Comparison of ENCODE assay signal across 20 cellular contexts in genomic region chr19:49806613-49806946, GRCh38. TPM values are rescaled to one million over a fixed set of nuclear protein-coding genes. Genes with fewer than 3 reads are reported as not detected.
DNase-seq lines count a peak whose midpoint lies in the region; TF ChIP-seq lines count a peak whose summit lies in the region.
"Had no signal": no experiment of that assay in that cellular context is flagged by ENCODE, and none has a peak within 500 bp of the region (broad histone marks: within the 10 kb centered on the region; RNA-seq: fewer than 3 reads in every experiment).

No MANE protein-coding gene starts in this region.

- H3K9me3 ChIP-seq in endodermal cell (ENCODE audit: control insufficient read depth, low read length) (no peaks in the 10 kb centered on the region), osteoblast (ENCODE audit: low read depth, low read length) (no peaks in the 10 kb centered on the region)
- H3K9me3 ChIP-seq: testis had no signal

- H3K27me3 ChIP-seq in endodermal cell (ENCODE audit: control insufficient read depth, insufficient read depth, low read length, poor library complexity, severe bottlenecking) = no peaks in the 10 kb centered on the region
- H3K27me3 ChIP-seq in osteoblast (ENCODE audit: insufficient read depth, low read length) = no peaks in the 10 kb centered on the region
- H3K27me3 ChIP-seq: testis had no signal

- WGBS in endodermal cell (ENCODE audit: insufficient coverage in 1 of 2, insufficient read length in 1 of 2), 2 experiments = 94 to 100% methylated on average over 1 to 7 of the region's 8 CpGs

- no peak overlapping the region for H3K4me3 ChIP-seq in endodermal cell (ENCODE audit: low read length)
- no peak overlapping the region for H3K4me3 ChIP-seq in osteoblast (ENCODE audit: insufficient read depth, low read length)

- H3K4me1 Mint-ChIP-seq in activated CD4-positive, alpha-beta memory T cell treated with anti-CD3 and anti-CD28 coated beads, Interleukin-2, amount 10 ng/mL, durations not matched to agents 7 days and 5 days = peaks cover 28% of the 10 kb centered on the region
- peaks cover 18% of the 10 kb centered on the region for H3K4me1 Mint-ChIP-seq in activated CD4-positive, alpha-beta memory T cell treated with anti-CD3 and anti-CD28 coated beads for 36 hours (ENCODE audit: low read depth)
- peaks cover 8% of the 10 kb centered on the region for H3K4me1 Mint-ChIP-seq in endodermal cell

- H3K9ac ChIP-seq in endodermal cell (ENCODE audit: extremely low read depth, low read length, poor library complexity, severe bottlenecking) = no peak overlapping the region

- H3K36me3 Mint-ChIP-seq in activated CD4-positive, alpha-beta memory T cell treated with anti-CD3 and anti-CD28 coated beads, Interleukin-2, amount 10 ng/mL, durations not matched to agents 7 days and 5 days (ENCODE audit: low read depth) = peaks cover 28% of the 10 kb centered on the region
- H3K36me3 Mint-ChIP-seq in activated CD4-positive, alpha-beta memory T cell treated with anti-CD3 and anti-CD28 coated beads for 36 hours = peaks cover 17% of the 10 kb centered on the region
- H3K36me3 Mint-ChIP-seq in endodermal cell (ENCODE audit: low read depth) = peaks cover 36% of the 10 kb centered on the region

- POLR2A ChIA-PET in activated CD4-positive, alpha-beta memory T cell treated with anti-CD3 and anti-CD28 coated beads, Interleukin-2, amount 10 ng/mL, durations not matched to agents 7 days and 5 days (lab: Charles Lee) = no interaction called here
- POLR2A ChIA-PET in activated CD4-positive, alpha-beta memory T cell treated with anti-CD3 and anti-CD28 coated beads for 36 hours (lab: Charles Lee) = interaction anchor here (0.6 kb wide), 1 partner anchor 26 kb away, joined by 3 read pairs; no protein-coding TSS in a partner anchor
- POLR2A ChIA-PET in RWPE1 (lab: Yijun Ruan, JAX; ENCODE audit: low non-redundant PET) = no interaction called here

- no peaks in the 10 kb centered on the region for H3K79me2 ChIP-seq in osteoblast (ENCODE audit: insufficient read depth, low read length)

- H3K4me1 ChIP-seq in endodermal cell (ENCODE audit: control insufficient read depth, insufficient read depth, low read length) = no peaks in the 10 kb centered on the region
- peaks cover 7% of the 10 kb centered on the region for H3K4me1 ChIP-seq in osteoblast (ENCODE audit: insufficient read depth, low read length)

- intact Hi-C loops in activated CD4-positive, alpha-beta memory T cell treated with anti-CD3 and anti-CD28 coated beads for 36 hours (cut with micrococcal nuclease) = no loop called here

- no peak overlapping the region for H3K4me2 ChIP-seq in osteoblast (ENCODE audit: insufficient read depth, low read length)

- TF ChIP-seq CTCF in RWPE1 (conservative IDR thresholded peaks at IDR 0.05; ENCODE audit: low read depth) (no peak), endodermal cell (conservative IDR thresholded peaks at IDR 0.05) (no peak), osteoblast (IDR thresholded peaks at IDR 0.05; ENCODE audit: extremely low read depth, low read depth, low read length) (no peak)

- H3K27ac Mint-ChIP-seq in activated CD4-positive, alpha-beta memory T cell treated with anti-CD3 and anti-CD28 coated beads, Interleukin-2, amount 10 ng/mL, durations not matched to agents 7 days and 5 days = peak overlapping the region; percentile 74
- no peak overlapping the region for H3K27ac Mint-ChIP-seq in activated CD4-positive, alpha-beta memory T cell treated with anti-CD3 and anti-CD28 coated beads for 36 hours
- H3K27ac Mint-ChIP-seq in endodermal cell = peak overlapping the region; percentile 37
- H3K27ac Mint-ChIP-seq: activated CD4-positive, alpha-beta T cell treated with anti-CD3 and anti-CD28 coated beads, Interleukin-2, amount 10 ng/mL, durations not matched to agents 24 days and 14 days had no signal

- H3K4me3 Mint-ChIP-seq in activated CD4-positive, alpha-beta memory T cell treated with anti-CD3 and anti-CD28 coated beads, Interleukin-2, amount 10 ng/mL, durations not matched to agents 7 days and 5 days = no peak overlapping the region
- H3K4me3 Mint-ChIP-seq in activated CD4-positive, alpha-beta memory T cell treated with anti-CD3 and anti-CD28 coated beads for 36 hours = no peak overlapping the region
- no peak overlapping the region for H3K4me3 Mint-ChIP-seq in endodermal cell
- H3K4me3 Mint-ChIP-seq: activated CD4-positive, alpha-beta T cell treated with anti-CD3 and anti-CD28 coated beads, Interleukin-2, amount 10 ng/mL, durations not matched to agents 24 days and 14 days; activated naive CD4-positive, alpha-beta T cell treated with anti-CD3 and anti-CD28 coated beads, Interleukin-2, amount 10 ng/mL, durations not matched to agents 7 days and 5 days had no signal

- H3K9me3 Mint-ChIP-seq in activated CD4-positive, alpha-beta memory T cell treated with anti-CD3 and anti-CD28 coated beads, Interleukin-2, amount 10 ng/mL, durations not matched to agents 7 days and 5 days = no peaks in the 10 kb centered on the region
- no peaks in the 10 kb centered on the region for H3K9me3 Mint-ChIP-seq in activated CD4-positive, alpha-beta memory T cell treated with anti-CD3 and anti-CD28 coated beads for 36 hours
- no peaks in the 10 kb centered on the region for H3K9me3 Mint-ChIP-seq in endodermal cell
- H3K9me3 Mint-ChIP-seq: activated CD4-positive, alpha-beta T cell treated with anti-CD3 and anti-CD28 coated beads, Interleukin-2, amount 10 ng/mL, durations not matched to agents 24 days and 14 days; activated naive CD4-positive, alpha-beta T cell treated with anti-CD3 and anti-CD28 coated beads, Interleukin-2, amount 10 ng/mL, durations not matched to agents 7 days and 5 days had no signal

- H3K27me3 Mint-ChIP-seq in activated CD4-positive, alpha-beta memory T cell treated with anti-CD3 and anti-CD28 coated beads, Interleukin-2, amount 10 ng/mL, durations not matched to agents 7 days and 5 days = no peaks in the 10 kb centered on the region
- H3K27me3 Mint-ChIP-seq in activated CD4-positive, alpha-beta memory T cell treated with anti-CD3 and anti-CD28 coated beads for 36 hours = no peaks in the 10 kb centered on the region
- peaks cover 1% of the 10 kb centered on the region for H3K27me3 Mint-ChIP-seq in endodermal cell (ENCODE audit: insufficient read depth)
- H3K27me3 Mint-ChIP-seq: activated CD4-positive, alpha-beta T cell treated with anti-CD3 and anti-CD28 coated beads, Interleukin-2, amount 10 ng/mL, durations not matched to agents 24 days and 14 days; activated naive CD4-positive, alpha-beta T cell treated with anti-CD3 and anti-CD28 coated beads, Interleukin-2, amount 10 ng/mL, durations not matched to agents 7 days and 5 days had no signal

- peaks cover 2% of the 10 kb centered on the region for H4K20me1 ChIP-seq in osteoblast (ENCODE audit: insufficient read depth, low read length)

- H3K27ac ChIP-seq in RWPE1 (peak overlapping the region; percentile 84), endodermal cell (ENCODE audit: low read depth, low read length) (no peak overlapping the region), osteoblast (ENCODE audit: low read depth, low read length) (no peak overlapping the region)

- DNase-seq in activated CD4-positive, alpha-beta memory T cell treated with anti-CD3 and anti-CD28 coated beads, Interleukin-2, amount 10 ng/mL, durations not matched to agents 7 days and 5 days = no peak
- DNase-seq in activated CD4-positive, alpha-beta memory T cell treated with anti-CD3 and anti-CD28 coated beads for 36 hours = no peak
- DNase-seq in RWPE1 (ENCODE audit: low spot score) (no peak), endodermal cell (no peak), osteoblast (ENCODE audit: insufficient read length, low spot score, missing footprints) (peak; percentile 68), cerebellar cortex (ENCODE audit: low spot score) (no peak), NCI-H1092 (lab: John Stamatoyannopoulos, UW) (no peak), amniotic stem cell (lab: John Stamatoyannopoulos, UW) (no peak)
- DNase-seq: activated naive CD4-positive, alpha-beta T cell treated with anti-CD3 and anti-CD28 coated beads, Interleukin-2, amount 10 ng/mL, durations not matched to agents 7 days and 5 days; effector memory CD4-positive, alpha-beta T cell; left colon; midbrain; NCI-H2171 treated with DMSO at 0.1 percent for 48 hours; NCI-H69; nucleus accumbens; testis had no signal

- no peak overlapping the region for H2AFZ ChIP-seq in osteoblast (ENCODE audit: low read length)

- CTCF ChIA-PET in activated CD4-positive, alpha-beta memory T cell treated with anti-CD3 and anti-CD28 coated beads, Interleukin-2, amount 10 ng/mL, durations not matched to agents 7 days and 5 days (lab: Charles Lee) = no interaction called here
- CTCF ChIA-PET in activated CD4-positive, alpha-beta memory T cell treated with anti-CD3 and anti-CD28 coated beads for 36 hours (lab: Charles Lee) = no interaction called here
- CTCF ChIA-PET in RWPE1 (lab: Yijun Ruan, JAX) = interaction anchor here (1.0 kb wide), 1 partner anchor 122 kb away, joined by 4 read pairs; no protein-coding TSS in a partner anchor

- H3K36me3 ChIP-seq in endodermal cell (ENCODE audit: control insufficient read depth, insufficient read depth, low read length) (peaks cover 32% of the 10 kb centered on the region), osteoblast (ENCODE audit: insufficient read depth, low read length) (peaks cover 35% of the 10 kb centered on the region)

RNA-seq across cellular contexts. Expression of gene FUZ, which starts 6.5 kb away (rescaled TPM):
- total RNA-seq in activated CD4-positive, alpha-beta memory T cell treated with anti-CD3 and anti-CD28 coated beads, Interleukin-2, amount 10 ng/mL, durations not matched to agents 7 days and 5 days = 10 to 100 TPM; 13.7 to 13.9 TPM
- 10 to 100 TPM; 15.2 to 16.2 TPM for total RNA-seq in activated CD4-positive, alpha-beta memory T cell treated with anti-CD3 and anti-CD28 coated beads for 36 hours
- total RNA-seq in endodermal cell = 10 to 100 TPM; 26.1 to 41.2 TPM
- 33.6 TPM for polyA plus RNA-seq in endodermal cell (2013, experiment 1 of 2)
- polyA plus RNA-seq in endodermal cell (2013, experiment 2 of 2) = 32.8 TPM
- total RNA-seq in osteoblast = 18.6 and 29.7 TPM in 2 replicates

RNA-seq across cellular contexts. Expression of gene MED25, which starts 11.5 kb away (rescaled TPM):
- 10 to 100 TPM; 65.3 to 67.9 TPM for total RNA-seq in activated CD4-positive, alpha-beta memory T cell treated with anti-CD3 and anti-CD28 coated beads, Interleukin-2, amount 10 ng/mL, durations not matched to agents 7 days and 5 days
- 10 to 100 TPM; 45.6 to 50.2 TPM for total RNA-seq in activated CD4-positive, alpha-beta memory T cell treated with anti-CD3 and anti-CD28 coated beads for 36 hours
- total RNA-seq in endodermal cell (10 to 100 TPM; 89.1 to 90.0 TPM), osteoblast (19.5 and 20.9 TPM in 2 replicates)
- polyA plus RNA-seq in endodermal cell (2013, experiment 1 of 2) = 83.7 TPM
- polyA plus RNA-seq in endodermal cell (2013, experiment 2 of 2) = 73.4 TPM

RNA-seq across cellular contexts. Expression of gene AP2A1, which starts 39.8 kb away (rescaled TPM):
- 10 to 100 TPM; 78.0 to 79.2 TPM for total RNA-seq in activated CD4-positive, alpha-beta memory T cell treated with anti-CD3 and anti-CD28 coated beads, Interleukin-2, amount 10 ng/mL, durations not matched to agents 7 days and 5 days
- total RNA-seq in activated CD4-positive, alpha-beta memory T cell treated with anti-CD3 and anti-CD28 coated beads for 36 hours = 10 to 100 TPM; 86.0 to 88.4 TPM
- total RNA-seq in endodermal cell (100 to 1,000 TPM; 100 to 110 TPM), osteoblast (93.1 and 98.1 TPM in 2 replicates)
- 80.4 TPM for polyA plus RNA-seq in endodermal cell (2013, experiment 1 of 2)
- polyA plus RNA-seq in endodermal cell (2013, experiment 2 of 2) = 71.7 TPM

RNA-seq across cellular contexts. Expression of gene TSKS, which starts 43.5 kb away (rescaled TPM):
- total RNA-seq in activated CD4-positive, alpha-beta memory T cell treated with anti-CD3 and anti-CD28 coated beads, Interleukin-2, amount 10 ng/mL, durations not matched to agents 7 days and 5 days = under 1 TPM; 0.63 to 0.86 TPM
- total RNA-seq in activated CD4-positive, alpha-beta memory T cell treated with anti-CD3 and anti-CD28 coated beads for 36 hours = under 1 TPM; 0.40 to 0.63 TPM
- under 1 TPM in 1 of 2 donors, not detected in 1; 0.31 TPM for total RNA-seq in endodermal cell
- not detected for polyA plus RNA-seq in endodermal cell (2013, experiment 1 of 2)
- not detected for polyA plus RNA-seq in endodermal cell (2013, experiment 2 of 2)
- total RNA-seq in osteoblast = not detected in 2 replicates
- total RNA-seq: astrocyte, chondrocyte, M059J had no signal

RNA-seq across cellular contexts. Expression of gene PTOV1, which starts 44.4 kb away (rescaled TPM):
- 10 to 100 TPM; 69.3 to 71.7 TPM for total RNA-seq in activated CD4-positive, alpha-beta memory T cell treated with anti-CD3 and anti-CD28 coated beads, Interleukin-2, amount 10 ng/mL, durations not matched to agents 7 days and 5 days
- total RNA-seq in activated CD4-positive, alpha-beta memory T cell treated with anti-CD3 and anti-CD28 coated beads for 36 hours = 100 to 1,000 TPM; 105 to 108 TPM
- total RNA-seq in endodermal cell (100 to 1,000 TPM; 279 to 287 TPM), osteoblast (39.4 and 43.3 TPM in 2 replicates)
- polyA plus RNA-seq in endodermal cell (2013, experiment 1 of 2) = 359 TPM
- polyA plus RNA-seq in endodermal cell (2013, experiment 2 of 2) = 302 TPM
